8 cellular contexts compared by ENCODE assay signal in genomic region chr19:16899566-16900075, GRCh38. TPM values are rescaled to one million over a fixed set of nuclear protein-coding genes. Genes with fewer than 3 reads are reported as not detected.
DNase-seq lines count a peak whose midpoint lies in the region; ATAC-seq and TF ChIP-seq lines count a peak whose summit lies in the region.

No MANE protein-coding gene starts in this region.

- H3K27ac Mint-ChIP-seq in CD4-positive, alpha-beta memory T cell: peak overlapping the region in 6 of 7 donors; percentile 25 to 84 (median 62)
- peak overlapping the region; percentile 57 for H3K27ac Mint-ChIP-seq in T-helper 17 cell
- H3K27ac Mint-ChIP-seq in stimulated activated naive CD8-positive, alpha-beta T cell treated with anti-CD3 and anti-CD28 coated beads, Interleukin-15, amount 100 ng/mL, for 72 hours: no peak overlapping the region

- H3K9me3 ChIP-seq in CD4-positive, alpha-beta memory T cell (ENCODE audit: control insufficient read depth in 1 of 2, low read length in 2 of 2): no peaks in the 10 kb centered on the region
- H3K9me3 ChIP-seq in HEK293 (ENCODE audit: control insufficient read depth, insufficient read depth, low read depth, low read length) (no peaks in the 10 kb centered on the region), T-helper 17 cell (ENCODE audit: control insufficient read depth, low read length, poor library complexity, severe bottlenecking) (no peaks in the 10 kb centered on the region)

- no peak overlapping the region for H3K27ac ChIP-seq in CD4-positive, alpha-beta memory T cell (ENCODE audit: low read depth, low read length)
- H3K27ac ChIP-seq in HEK293 (ENCODE audit: extremely low read depth, low read depth, low read length): no peak overlapping the region

- H3K4me1 Mint-ChIP-seq in CD4-positive, alpha-beta memory T cell: peaks cover 10 to 30% (median 19%) of the 10 kb centered on the region in 4 donors
- peaks cover 25% of the 10 kb centered on the region for H3K4me1 Mint-ChIP-seq in T-helper 17 cell
- peaks cover 33% of the 10 kb centered on the region for H3K4me1 Mint-ChIP-seq in stimulated activated naive CD8-positive, alpha-beta T cell treated with anti-CD3 and anti-CD28 coated beads, Interleukin-15, amount 100 ng/mL, for 72 hours

- DNase-seq in CD4-positive, alpha-beta memory T cell: peak in 1 of 5 donors; percentile 23
- DNase-seq in T-helper 17 cell: no peak
- peak; percentile 31 for DNase-seq in fibroblast of the aortic adventitia (ENCODE audit: low read depth)
- peak; percentile 43 to 53 for DNase-seq in stimulated activated naive CD8-positive, alpha-beta T cell treated with anti-CD3 and anti-CD28 coated beads, Interleukin-15, amount 100 ng/mL, for 72 hours
- no peak for DNase-seq in HPDE6-E6E7 (ENCODE audit: extremely low spot score)
- no peak for DNase-seq in C1 segment of cervical spinal cord (lab: John Stamatoyannopoulos, UW)

- H3K36me3 ChIP-seq in CD4-positive, alpha-beta memory T cell (ENCODE audit: insufficient read depth, low read length): no peaks in the 10 kb centered on the region
- H3K36me3 ChIP-seq in HEK293 (ENCODE audit: control insufficient read depth in 2 of 2, insufficient read depth in 1 of 2, low read length in 2 of 2): no peaks in the 10 kb centered on the region

- no peaks in the 10 kb centered on the region for H3K36me3 Mint-ChIP-seq in CD4-positive, alpha-beta memory T cell
- H3K36me3 Mint-ChIP-seq in T-helper 17 cell (ENCODE audit: low read depth): no peaks in the 10 kb centered on the region

- peaks cover 0 to 7% (median 0%) of the 10 kb centered on the region in 8 donors for H3K9me3 Mint-ChIP-seq in CD4-positive, alpha-beta memory T cell
- H3K9me3 Mint-ChIP-seq in stimulated activated naive CD8-positive, alpha-beta T cell treated with anti-CD3 and anti-CD28 coated beads, Interleukin-15, amount 100 ng/mL, for 72 hours: no peaks in the 10 kb centered on the region

- peak overlapping the region in 6 of 8 donors; percentile 31 to 74 (median 38) for H3K4me3 Mint-ChIP-seq in CD4-positive, alpha-beta memory T cell
- H3K4me3 Mint-ChIP-seq in T-helper 17 cell: peak overlapping the region; percentile 75
- H3K4me3 Mint-ChIP-seq in stimulated activated naive CD8-positive, alpha-beta T cell treated with anti-CD3 and anti-CD28 coated beads, Interleukin-15, amount 100 ng/mL, for 72 hours: peak overlapping the region; percentile 1 to 17

- no peak overlapping the region for H3K4me3 ChIP-seq in CD4-positive, alpha-beta memory T cell (ENCODE audit: low read length in 2 of 2)
- H3K4me3 ChIP-seq in HEK293 (ENCODE audit: low read depth, low read length): no peak overlapping the region
- H3K4me3 ChIP-seq in fibroblast of the aortic adventitia (ENCODE audit: low read depth, low read length): no peak overlapping the region

- intact Hi-C loops in CD4-positive, alpha-beta memory T cell (cut with micrococcal nuclease): loop anchor here (5.0 kb wide), 1 partner anchor 127 kb away; no protein-coding TSS in a partner anchor

- ATAC-seq in T-helper 17 cell (no peak), HG03439 (IDR thresholded peaks at IDR 0.05; ENCODE audit: unreplicated experiment) (no peak)
- peak; percentile 65 for ATAC-seq in stimulated activated naive CD8-positive, alpha-beta T cell treated with anti-CD3 and anti-CD28 coated beads, Interleukin-15, amount 100 ng/mL, for 72 hours

- POLR2A ChIA-PET in CD4-positive, alpha-beta memory T cell (lab: Charles Lee; ENCODE audit: partially characterized antibody): no interaction called here
- POLR2A ChIA-PET in HEK293 (lab: Yijun Ruan, JAX): no interaction called here

- TF ChIP-seq CTCF in HEK293 (tag by site-specific recombination; IDR thresholded peaks at IDR 0.05): 0 out of 2 replicates have a peak, but pooled peaks have one; percentile 38
- peak; percentile 68 for TF ChIP-seq CTCF in fibroblast of the aortic adventitia (IDR thresholded peaks at IDR 0.05; ENCODE audit: insufficient read depth, low read length)

- peaks cover 20% of the 10 kb centered on the region for H3K4me1 ChIP-seq in CD4-positive, alpha-beta memory T cell (ENCODE audit: insufficient read depth, low read length)
- H3K4me1 ChIP-seq in HEK293 (ENCODE audit: control insufficient read depth, insufficient read depth, low read length): no peaks in the 10 kb centered on the region

- H3K27me3 ChIP-seq in CD4-positive, alpha-beta memory T cell (ENCODE audit: insufficient read depth, low read length): no peaks in the 10 kb centered on the region

- CTCF ChIA-PET in CD4-positive, alpha-beta memory T cell (lab: Charles Lee; ENCODE audit: partially characterized antibody): no interaction called here
- CTCF ChIA-PET in HEK293 (lab: Yijun Ruan, JAX): interaction anchor here (1.1 kb wide), 1 partner anchor 128 kb away, joined by 8 read pairs; no protein-coding TSS in a partner anchor

- H3K27me3 Mint-ChIP-seq in CD4-positive, alpha-beta memory T cell: no peaks in the 10 kb centered on the region
- H3K27me3 Mint-ChIP-seq in T-helper 17 cell: no peaks in the 10 kb centered on the region
- peaks cover 22% of the 10 kb centered on the region for H3K27me3 Mint-ChIP-seq in stimulated activated naive CD8-positive, alpha-beta T cell treated with anti-CD3 and anti-CD28 coated beads, Interleukin-15, amount 100 ng/mL, for 72 hours

TF ChIP-seq in HEK293, 187 proteins besides CTCF, POLR2A, EP300 and RAD21:
- TF ChIP-seq ZNF792 (tag by site-specific recombination; IDR thresholded peaks at IDR 0.05): no peak

RNA-seq across cellular contexts. Expression of gene F2RL3, which starts 10.8 kb away (rescaled TPM):
- total RNA-seq in CD4-positive, alpha-beta memory T cell: not detected
- polyA plus RNA-seq in CD4-positive, alpha-beta memory T cell: not detected
- total RNA-seq in T-helper 17 cell: 1 to 10 TPM in 1 of 2 donors, under 1 TPM in 1; 0.07 to 2.7 TPM
- total RNA-seq in fibroblast of the aortic adventitia (ENCODE audit: low replicate concordance): not detected in 2 replicates

Comparison
In these comparisons a context has a peak if more than half of its experiments do, and no peak if none do; other contexts are left out.
1. DNase-seq: peak in fibroblast of the aortic adventitia (single experiment) and stimulated activated naive CD8-positive, alpha-beta T cell treated with anti-CD3 and anti-CD28 coated beads, Interleukin-15, amount 100 ng/mL, for 72 hours (2 of 2); none in T-helper 17 cell (0 of 3), HPDE6-E6E7 (single experiment) and C1 segment of cervical spinal cord (0 of 14).
2. H3K27ac Mint-ChIP-seq: peak in CD4-positive, alpha-beta memory T cell (6 of 7) and T-helper 17 cell (single experiment); none in stimulated activated naive CD8-positive, alpha-beta T cell treated with anti-CD3 and anti-CD28 coated beads, Interleukin-15, amount 100 ng/mL, for 72 hours (0 of 2).
3. H3K4me3 Mint-ChIP-seq: peak in every context shown above with its lines; median percentile 75 in T-helper 17 cell; 38 in CD4-positive, alpha-beta memory T cell; 9 in stimulated activated naive CD8-positive, alpha-beta T cell treated with anti-CD3 and anti-CD28 coated beads, Interleukin-15, amount 100 ng/mL, for 72 hours.